In the genomic region with DNA sequence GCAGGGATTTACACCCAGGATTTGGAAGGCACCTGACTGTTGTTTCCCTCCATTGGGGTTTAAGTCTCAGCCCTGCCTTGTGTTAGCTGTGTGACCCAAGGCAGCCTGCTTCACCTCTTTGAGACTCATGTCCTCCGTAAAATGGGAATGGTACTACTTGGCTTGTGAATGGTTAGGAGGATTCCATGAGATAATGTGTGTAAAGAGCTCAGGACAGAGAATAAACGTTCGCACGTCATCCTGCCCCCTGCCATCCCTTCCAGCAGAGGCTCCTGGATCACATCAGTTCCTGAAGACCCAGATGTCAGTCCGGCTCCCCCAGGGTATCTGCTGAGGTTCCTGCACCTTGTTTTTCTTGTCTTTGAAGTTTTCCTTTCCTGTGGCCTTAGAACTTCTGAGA, we compare ENCODE assay signal across 18 cellular contexts. TPM values are rescaled to one million over a fixed set of nuclear protein-coding genes. Genes with fewer than 3 reads are reported as not detected.
DNase-seq lines count a peak whose midpoint lies in the region; FAIRE-seq and TF ChIP-seq lines count a peak whose summit lies in the region.
"Had no signal": no experiment of that assay in that cellular context is flagged by ENCODE, and none has a peak within 500 bp of the region (broad histone marks: within the 10 kb centered on the region; RNA-seq: fewer than 3 reads in every experiment).

No MANE protein-coding gene starts in this region.

- no peak overlapping the region for H3K4me3 Mint-ChIP-seq in MCF 10A (ENCODE audit: unreplicated experiment)
- H3K4me3 Mint-ChIP-seq in activated CD4-positive, alpha-beta T cell treated with anti-CD3 and anti-CD28 coated beads, Interleukin-2, amount 10 ng/mL, durations not matched to agents 7 days and 5 days = no peak overlapping the region
- H3K4me3 Mint-ChIP-seq: CD8-positive, alpha-beta T cell; stimulated activated memory B cell treated with anti-CD40 and anti-IgM and Interleukin-4, amounts not matched to agents 10 μg/mL and 1 μg/mL and 100 μg/mL, for 72 hours had no signal

- no peak for DNase-seq in breast epithelium (ENCODE audit: low spot score in 2 of 2)
- DNase-seq in MCF 10A (ENCODE audit: unreplicated experiment) = no peak
- no peak for DNase-seq in left ventricle myocardium inferior
- no peak for DNase-seq in islet precursor cell
- DNase-seq in activated CD4-positive, alpha-beta T cell treated with anti-CD3 and anti-CD28 coated beads, Interleukin-2, amount 10 ng/mL, durations not matched to agents 7 days and 5 days = no peak
- no peak for DNase-seq in GM12891 (ENCODE audit: insufficient read length, low spot score)
- DNase-seq: activated gamma-delta T cell; CD8-positive, alpha-beta T cell; central memory CD4-positive, alpha-beta T cell; NCI-H1436; NCI-H524 treated with DMSO at 0.1 percent for 48 hours; stimulated activated CD4-positive, alpha-beta T cell treated with anti-CD3 and anti-CD28 coated beads, Interleukin-4, amount 100 ng/mL, for 4 hours had no signal

- H3K4me2 ChIP-seq in parathyroid adenoma (ENCODE audit: low read length) = no peak overlapping the region

- no peak overlapping the region for H3K9ac ChIP-seq in parathyroid adenoma

- FAIRE-seq in GM12891 (lab: Jason Lieb, UNC) = no peak
- FAIRE-seq: A204.1 had no signal

- H3K9me3 ChIP-seq in breast epithelium = peaks cover 0 to 7% of the 10 kb centered on the region in 2 donors
- peaks cover 10% of the 10 kb centered on the region for H3K9me3 ChIP-seq in left ventricle myocardium inferior (replicated peaks)
- H3K9me3 ChIP-seq in parathyroid adenoma (ENCODE audit: control insufficient read depth, low read length) = no peaks in the 10 kb centered on the region

- no peaks in the 10 kb centered on the region for H3K4me1 Mint-ChIP-seq in MCF 10A (ENCODE audit: insufficient read depth, unreplicated experiment)
- no peaks in the 10 kb centered on the region for H3K4me1 Mint-ChIP-seq in activated CD4-positive, alpha-beta T cell treated with anti-CD3 and anti-CD28 coated beads, Interleukin-2, amount 10 ng/mL, durations not matched to agents 7 days and 5 days
- H3K4me1 Mint-ChIP-seq: stimulated activated memory B cell treated with anti-CD40 and anti-IgM and Interleukin-4, amounts not matched to agents 10 μg/mL and 1 μg/mL and 100 μg/mL, for 72 hours had no signal

- peaks cover 33% of the 10 kb centered on the region for H3K27me3 Mint-ChIP-seq in MCF 10A (ENCODE audit: insufficient read depth, unreplicated experiment)
- peaks cover 12% of the 10 kb centered on the region for H3K27me3 Mint-ChIP-seq in activated CD4-positive, alpha-beta T cell treated with anti-CD3 and anti-CD28 coated beads, Interleukin-2, amount 10 ng/mL, durations not matched to agents 7 days and 5 days

- no peak overlapping the region for H2AFZ ChIP-seq in parathyroid adenoma

- POLR2A ChIA-PET in MCF 10A (lab: Yijun Ruan, JAX) = no interaction called here
- POLR2A ChIA-PET in activated CD4-positive, alpha-beta T cell treated with anti-CD3 and anti-CD28 coated beads, Interleukin-2, amount 10 ng/mL, durations not matched to agents 7 days and 5 days (lab: Charles Lee) = no interaction called here

- H3K4me3 ChIP-seq in breast epithelium (no peak overlapping the region), left ventricle myocardium inferior (no peak overlapping the region), parathyroid adenoma (ENCODE audit: low read depth, low read length) (no peak overlapping the region), urinary bladder (ENCODE audit: low read depth, low read length) (no peak overlapping the region)

- H3K27ac ChIP-seq in breast epithelium (peak overlapping the region; percentile 75 to 84), left ventricle myocardium inferior (replicated peaks) (peak overlapping the region; percentile 82), parathyroid adenoma (peak overlapping the region; percentile 9), urinary bladder (ENCODE audit: low read depth) (peak overlapping the region; percentile 33)

- BruUV-seq in MCF 10A (replicated peaks; lab: Mats Ljungman, UMichigan) = no TSS peak

- H3K36me3 Mint-ChIP-seq in MCF 10A (ENCODE audit: insufficient read depth, unreplicated experiment) = no peaks in the 10 kb centered on the region
- no peaks in the 10 kb centered on the region for H3K36me3 Mint-ChIP-seq in activated CD4-positive, alpha-beta T cell treated with anti-CD3 and anti-CD28 coated beads, Interleukin-2, amount 10 ng/mL, durations not matched to agents 7 days and 5 days (ENCODE audit: low read depth)
- H3K36me3 Mint-ChIP-seq: CD8-positive, alpha-beta T cell; stimulated activated memory B cell treated with anti-CD40 and anti-IgM and Interleukin-4, amounts not matched to agents 10 μg/mL and 1 μg/mL and 100 μg/mL, for 72 hours had no signal

- CTCF ChIA-PET in MCF 10A (lab: Yijun Ruan, JAX) = interaction anchor here (0.6 to 0.8 kb wide), 2 partner anchors 76 to 141 kb away, joined by 3 read pairs; no protein-coding TSS in a partner anchor
- CTCF ChIA-PET in activated CD4-positive, alpha-beta T cell treated with anti-CD3 and anti-CD28 coated beads, Interleukin-2, amount 10 ng/mL, durations not matched to agents 7 days and 5 days (lab: Charles Lee) = no interaction called here

- H3K27me3 ChIP-seq in breast epithelium = no peaks in the 10 kb centered on the region
- no peaks in the 10 kb centered on the region for H3K27me3 ChIP-seq in left ventricle myocardium inferior (ENCODE audit: low read depth)
- no peaks in the 10 kb centered on the region for H3K27me3 ChIP-seq in parathyroid adenoma (ENCODE audit: control insufficient read depth, insufficient read depth, low read length)

- intact Hi-C loops in breast epithelium (cut with DNase I; ENCODE audit: low total_unique reads) (loop anchor here (10.0 kb wide), 1 partner anchor 146 kb away; the partner anchor contains the start of gene ALKBH3), MCF 10A (cut with micrococcal nuclease) (loop anchor here (10.0 kb wide), 1 partner anchor 86 kb away; the partner anchor contains the start of gene C11orf96), left ventricle myocardium inferior (cut with micrococcal nuclease) (loop anchor here (5.0 to 10.0 kb wide), 2 partner anchors 39 to 86 kb away; partner anchors contain the start of gene C11orf96)

- TF ChIP-seq POLR2A in breast epithelium (IDR thresholded peaks at IDR 0.05) = no peak
- no peak for TF ChIP-seq POLR2A in GM12891 (IDR thresholded peaks at IDR 0.05; ENCODE audit: low read depth, low read length)

- H3K36me3 ChIP-seq in breast epithelium (no peaks in the 10 kb centered on the region), left ventricle myocardium inferior (no peaks in the 10 kb centered on the region), parathyroid adenoma (ENCODE audit: control insufficient read depth, insufficient read depth, low read length) (no peaks in the 10 kb centered on the region), urinary bladder (ENCODE audit: insufficient read depth) (no peaks in the 10 kb centered on the region)

- no peaks in the 10 kb centered on the region for H3K79me2 ChIP-seq in parathyroid adenoma

- peaks cover 5% of the 10 kb centered on the region for H3K9me3 Mint-ChIP-seq in MCF 10A (ENCODE audit: unreplicated experiment)
- H3K9me3 Mint-ChIP-seq in activated CD4-positive, alpha-beta T cell treated with anti-CD3 and anti-CD28 coated beads, Interleukin-2, amount 10 ng/mL, durations not matched to agents 7 days and 5 days = no peaks in the 10 kb centered on the region

- WGBS in urinary bladder = 60% methylated on average over 5 of the region's 5 CpGs

- H3K4me1 ChIP-seq in breast epithelium (no peaks in the 10 kb centered on the region), left ventricle myocardium inferior (peaks cover 39% of the 10 kb centered on the region), parathyroid adenoma (no peaks in the 10 kb centered on the region), urinary bladder (ENCODE audit: insufficient read depth) (no peaks in the 10 kb centered on the region)

- TF ChIP-seq CTCF in breast epithelium (IDR thresholded peaks at IDR 0.05) (no peak), MCF 10A (IDR thresholded peaks at IDR 0.05; ENCODE audit: unreplicated experiment) (no peak), left ventricle myocardium inferior (IDR thresholded peaks at IDR 0.05; ENCODE audit: borderline replicate concordance) (no peak), parathyroid adenoma (IDR thresholded peaks at IDR 0.05) (no peak)

- H3K27ac Mint-ChIP-seq in MCF 10A (ENCODE audit: low read depth, unreplicated experiment) = no peak overlapping the region
- H3K27ac Mint-ChIP-seq in activated CD4-positive, alpha-beta T cell treated with anti-CD3 and anti-CD28 coated beads, Interleukin-2, amount 10 ng/mL, durations not matched to agents 7 days and 5 days = no peak overlapping the region
- H3K27ac Mint-ChIP-seq: CD8-positive, alpha-beta T cell; stimulated activated memory B cell treated with anti-CD40 and anti-IgM and Interleukin-4, amounts not matched to agents 10 μg/mL and 1 μg/mL and 100 μg/mL, for 72 hours had no signal

TF ChIP-seq in GM12891, 5 proteins besides CTCF, POLR2A, EP300 and RAD21:
- TF ChIP-seq POU2F2 (IDR thresholded peaks at IDR 0.05; ENCODE audit: low read depth, low read length) (no peak), TAF1 (IDR thresholded peaks at IDR 0.05; ENCODE audit: low read depth, low read length) (no peak), POLR2AphosphoS5 (IDR thresholded peaks at IDR 0.05; ENCODE audit: low read depth, low read length) (no peak), SPI1 (IDR thresholded peaks at IDR 0.05; ENCODE audit: low read depth, low read length) (no peak), PAX5 (IDR thresholded peaks at IDR 0.05; ENCODE audit: insufficient read depth, low read length, severe bottlenecking) (no peak)

RNA-seq across cellular contexts. Expression of gene ACCSL, which starts 16.8 kb away (rescaled TPM):
- total RNA-seq in breast epithelium (not detected), MCF 10A (2022) (not detected in 2 replicates), left ventricle myocardium inferior (not detected), urinary bladder (not detected)
- not detected for polyA plus RNA-seq in urinary bladder
- not detected for total RNA-seq in activated CD4-positive, alpha-beta T cell treated with anti-CD3 and anti-CD28 coated beads, Interleukin-2, amount 10 ng/mL, durations not matched to agents 7 days and 5 days
- 0.14 TPM for polyA plus RNA-seq in GM12891 (2012; ENCODE audit: low read depth, missing spikeins)
- total RNA-seq: CD8-positive, alpha-beta T cell; epithelial cell of proximal tubule; mucosa of gallbladder had no signal

RNA-seq across cellular contexts. Expression of gene ACCS, which starts 35.1 kb away (rescaled TPM):
- total RNA-seq in breast epithelium (10 to 100 TPM; 21.0 to 35.0 (median 23.0) TPM), MCF 10A (2022) (7.9 and 12.0 TPM in 2 replicates), left ventricle myocardium inferior (7.9 TPM), urinary bladder (29.2 TPM)
- polyA plus RNA-seq in urinary bladder = 14.2 TPM
- total RNA-seq in activated CD4-positive, alpha-beta T cell treated with anti-CD3 and anti-CD28 coated beads, Interleukin-2, amount 10 ng/mL, durations not matched to agents 7 days and 5 days = 10 to 100 TPM; 11.6 to 11.7 TPM
- polyA plus RNA-seq in GM12891 (2012; ENCODE audit: low read depth, missing spikeins) = 7.3 TPM

Comparison
In these comparisons a context has a peak if more than half of its experiments do, and no peak if none do; other contexts are left out.
1. H3K27ac ChIP-seq: peak in every context shown above with its lines; median percentile 82 in left ventricle myocardium inferior; 80 in breast epithelium; 33 in urinary bladder; 9 in parathyroid adenoma.